1 cellular context compared by ENCODE assay signal in genomic region chr4:107279729-107280128, GRCh38.
TF ChIP-seq lines count a peak whose summit lies in the region.

No MANE protein-coding gene starts in this region.

TF ChIP-seq in SK-N-SH, 30 proteins besides CTCF, POLR2A, EP300 and RAD21 (continued from another document):
- peak; percentile 75 for TF ChIP-seq FOSL2 (IDR thresholded peaks at IDR 0.05; ENCODE audit: borderline replicate concordance, low read depth)
